ENCODE assay signal across 33 cellular contexts in the genomic region with DNA sequence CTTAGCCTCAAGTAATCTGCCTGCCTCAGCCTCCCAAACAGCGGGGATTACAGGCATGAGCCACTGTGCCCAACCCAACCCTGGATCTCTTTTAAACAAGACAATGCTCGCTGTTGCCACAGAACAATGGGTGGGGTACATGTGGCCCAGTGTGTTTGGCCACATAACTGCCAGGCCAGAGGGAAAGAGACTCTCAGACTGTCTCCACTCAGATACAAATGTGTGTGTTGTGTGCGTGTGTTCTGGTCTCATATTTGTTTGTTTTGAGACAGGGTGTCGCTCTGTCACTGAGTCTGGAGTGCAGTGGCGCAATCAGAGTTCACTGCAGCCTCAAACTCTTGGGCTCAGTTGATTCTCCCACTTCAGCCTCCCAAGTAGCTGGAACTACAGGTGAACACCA.
"Had no signal": no experiment of that assay in that cellular context is flagged by ENCODE, and none has a peak within 500 bp of the region (broad histone marks: within the 10 kb centered on the region; RNA-seq: fewer than 3 reads in every experiment).

No MANE protein-coding gene starts in this region.

- H3K9me3 Mint-ChIP-seq: activated CD4-positive, alpha-beta memory T cell treated with anti-CD3 and anti-CD28 coated beads, Interleukin-2, amount 10 ng/mL, durations not matched to agents 7 days and 5 days; activated CD4-positive, alpha-beta T cell treated with anti-CD3 and anti-CD28 coated beads, Interleukin-2, amount 10 ng/mL, durations not matched to agents 24 days and 14 days; activated naive CD4-positive, alpha-beta T cell treated with anti-CD3 and anti-CD28 coated beads for 36 hours; activated naive CD8-positive, alpha-beta T cell treated with anti-CD3 and anti-CD28 coated beads for 36 hours; nephron progenitor cell; stimulated activated effector memory CD8-positive, alpha-beta T cell treated with anti-CD3 and anti-CD28 coated beads, Interleukin-12 subunit alpha, Interleukin-12 subunit beta, amount 100 ng/mL, for 72 hours; stimulated activated naive CD8-positive, alpha-beta T cell treated with anti-CD3 and anti-CD28 coated beads, Interleukin-15, Interleukin-2, amounts not matched to agents 100 ng/mL and 50 ng/mL, for 24 hours had no signal

- H3K4me1 Mint-ChIP-seq: activated naive CD8-positive, alpha-beta T cell treated with anti-CD3 and anti-CD28 coated beads for 36 hours; nephron progenitor cell had no signal

- H3K27ac ChIP-seq: body of pancreas, coronary artery, foreskin keratinocyte, heart right ventricle, lower lobe of right lung, neutrophil, ovary, prostate gland, sigmoid colon, thoracic aorta, upper lobe of left lung, vagina, VCaP had no signal

- ATAC-seq: activated CD4-positive, CD25-positive, alpha-beta regulatory T cell treated with anti-CD3 and anti-CD28 coated beads, Interleukin-2, amount 50 U/mL, for 24 hours; body of pancreas; foreskin keratinocyte; heart right ventricle; lower lobe of right lung; mucosa of descending colon; stimulated activated effector memory CD8-positive, alpha-beta T cell treated with anti-CD3 and anti-CD28 coated beads, Interleukin-12 subunit alpha, Interleukin-12 subunit beta, amount 100 ng/mL, for 72 hours had no signal

- H3K4me3 ChIP-seq: adrenal gland, body of pancreas, coronary artery, dorsolateral prefrontal cortex, heart right ventricle, lower lobe of right lung, mucosa of descending colon, ovary, prostate gland, sigmoid colon, thoracic aorta, upper lobe of left lung, vagina had no signal

- H3K27ac Mint-ChIP-seq: activated CD4-positive, alpha-beta memory T cell treated with anti-CD3 and anti-CD28 coated beads, Interleukin-2, amount 10 ng/mL, durations not matched to agents 7 days and 5 days; activated CD4-positive, alpha-beta T cell treated with anti-CD3 and anti-CD28 coated beads, Interleukin-2, amount 10 ng/mL, durations not matched to agents 24 days and 14 days; activated naive CD4-positive, alpha-beta T cell treated with anti-CD3 and anti-CD28 coated beads for 36 hours; activated naive CD8-positive, alpha-beta T cell treated with anti-CD3 and anti-CD28 coated beads for 36 hours; nephron progenitor cell; stimulated activated naive CD8-positive, alpha-beta T cell treated with anti-CD3 and anti-CD28 coated beads, Interleukin-15, Interleukin-2, amounts not matched to agents 100 ng/mL and 50 ng/mL, for 24 hours had no signal

- H3K27me3 Mint-ChIP-seq: activated CD4-positive, alpha-beta memory T cell treated with anti-CD3 and anti-CD28 coated beads, Interleukin-2, amount 10 ng/mL, durations not matched to agents 7 days and 5 days; activated CD4-positive, alpha-beta T cell treated with anti-CD3 and anti-CD28 coated beads, Interleukin-2, amount 10 ng/mL, durations not matched to agents 24 days and 14 days; activated naive CD8-positive, alpha-beta T cell treated with anti-CD3 and anti-CD28 coated beads for 36 hours; stimulated activated naive CD8-positive, alpha-beta T cell treated with anti-CD3 and anti-CD28 coated beads, Interleukin-15, Interleukin-2, amounts not matched to agents 100 ng/mL and 50 ng/mL, for 24 hours had no signal

- DNase-seq: activated CD4-positive, alpha-beta memory T cell treated with anti-CD3 and anti-CD28 coated beads, Interleukin-2, amount 10 ng/mL, durations not matched to agents 7 days and 5 days; activated CD4-positive, alpha-beta T cell treated with anti-CD3 and anti-CD28 coated beads, Interleukin-2, amount 10 ng/mL, durations not matched to agents 24 days and 14 days; activated CD8-positive, alpha-beta memory T cell treated with anti-CD3 and anti-CD28 coated beads, Interleukin-2, amount 50 U/mL, for 48 hours; activated effector memory CD4-positive, alpha-beta T cell treated with Interleukin-2 at 50 U/mL for 16 hours; activated naive CD4-positive, alpha-beta T cell treated with anti-CD3 and anti-CD28 coated beads for 36 hours; activated naive CD8-positive, alpha-beta T cell treated with anti-CD3 and anti-CD28 coated beads for 36 hours; adrenal gland; aorta; body of pancreas; dorsolateral prefrontal cortex; effector memory CD4-positive, alpha-beta T cell; foreskin keratinocyte; heart right ventricle; lower lobe of right lung; mesenchymal stem cell; mucosa of descending colon; nephron progenitor cell; ovary; retina; sigmoid colon; small intestine; stimulated activated CD4-positive, alpha-beta T cell treated with anti-CD3 and anti-CD28 coated beads, Interleukin-4, amount 100 ng/mL, for 24 hours; T-helper 1 cell; upper lobe of left lung had no signal

- H3K9me3 ChIP-seq: adrenal gland, body of pancreas, heart right ventricle, lower lobe of right lung, mucosa of descending colon, neutrophil, ovary, prostate gland, sigmoid colon, thoracic aorta, upper lobe of left lung, vagina had no signal

- H3K4me3 Mint-ChIP-seq: activated CD4-positive, alpha-beta memory T cell treated with anti-CD3 and anti-CD28 coated beads, Interleukin-2, amount 10 ng/mL, durations not matched to agents 7 days and 5 days; activated CD4-positive, alpha-beta T cell treated with anti-CD3 and anti-CD28 coated beads, Interleukin-2, amount 10 ng/mL, durations not matched to agents 24 days and 14 days; activated naive CD4-positive, alpha-beta T cell treated with anti-CD3 and anti-CD28 coated beads for 36 hours; activated naive CD8-positive, alpha-beta T cell treated with anti-CD3 and anti-CD28 coated beads for 36 hours; nephron progenitor cell; stimulated activated effector memory CD8-positive, alpha-beta T cell treated with anti-CD3 and anti-CD28 coated beads, Interleukin-12 subunit alpha, Interleukin-12 subunit beta, amount 100 ng/mL, for 72 hours; stimulated activated naive CD8-positive, alpha-beta T cell treated with anti-CD3 and anti-CD28 coated beads, Interleukin-15, Interleukin-2, amounts not matched to agents 100 ng/mL and 50 ng/mL, for 24 hours had no signal

- H3K36me3 ChIP-seq: neutrophil, ovary had no signal

- H3K4me1 ChIP-seq: adrenal gland, body of pancreas, foreskin keratinocyte, heart right ventricle, lower lobe of right lung, prostate gland, sigmoid colon, upper lobe of left lung, vagina had no signal
